ENCODE assay signal across 22 cellular contexts in genomic region chr6:146904596-146904995, GRCh38.
"Had no signal": no experiment of that assay in that cellular context is flagged by ENCODE, and none has a peak within 500 bp of the region (broad histone marks: within the 10 kb centered on the region; RNA-seq: fewer than 3 reads in every experiment).

No MANE protein-coding gene starts in this region.

- H3K9ac ChIP-seq: neural progenitor cell had no signal

- H3K27me3 ChIP-seq: breast epithelium, gastroesophageal sphincter, neural progenitor cell, tibial nerve had no signal

- H3K4me3 ChIP-seq: breast epithelium, gastroesophageal sphincter, neural progenitor cell, tibial nerve had no signal

- H2AFZ ChIP-seq: neural progenitor cell had no signal

- H3K9me3 ChIP-seq: breast epithelium, gastroesophageal sphincter, tibial nerve had no signal

- H3K36me3 ChIP-seq: breast epithelium, gastroesophageal sphincter, neural progenitor cell, tibial nerve had no signal

- ATAC-seq: gastroesophageal sphincter; left cardiac atrium; naive thymus-derived CD8-positive, alpha-beta T cell had no signal

- H3K27ac ChIP-seq: epithelial cell of prostate, gastroesophageal sphincter, neural progenitor cell, tibial nerve had no signal

- DNase-seq: activated CD4-positive, alpha-beta memory T cell treated with anti-CD3 and anti-CD28 coated beads, Interleukin-2, amount 10 ng/mL, durations not matched to agents 7 days and 5 days; activated CD4-positive, alpha-beta T cell treated with anti-CD3 and anti-CD28 coated beads, Interleukin-2, amount 10 ng/mL, durations not matched to agents 7 days and 5 days; activated CD4-positive, CD25-positive, alpha-beta regulatory T cell treated with anti-CD3 and anti-CD28 coated beads, Interleukin-2, amount 50 U/mL, for 72 hours; activated CD8-positive, alpha-beta memory T cell treated with anti-CD3 and anti-CD28 coated beads, Interleukin-2, amount 50 U/mL, for 48 hours; activated gamma-delta T cell treated with Interleukin-2 at 50 U/mL for 16 hours; activated naive CD4-positive, alpha-beta T cell treated with anti-CD3 and anti-CD28 coated beads, Interleukin-2, amount 50 U/mL, for 16 hours; activated T-cell treated with anti-CD3 and anti-CD28 coated beads, Interleukin-2, amount 50 U/mL, for 24 hours; central memory CD4-positive, alpha-beta T cell; hippocampal formation; left cardiac atrium; naive thymus-derived CD8-positive, alpha-beta T cell; occipital lobe; posterior cingulate gyrus; stimulated activated CD4-positive, alpha-beta T cell treated with anti-CD3 and anti-CD28 coated beads, Interleukin-15, amount 100 ng/mL, for 24 hours; stimulated activated naive CD4-positive, alpha-beta T cell; T-helper 9 cell had no signal

- FAIRE-seq: keratinocyte had no signal

- H3K4me2 ChIP-seq: neural progenitor cell had no signal
